Comparison of ENCODE assay signal across 21 cellular contexts in genomic region chr4:70359115-70359661, GRCh38. TPM values are rescaled to one million over a fixed set of nuclear protein-coding genes. Genes with fewer than 3 reads are reported as not detected.
DNase-seq lines count a peak whose midpoint lies in the region; ATAC-seq, FAIRE-seq and TF ChIP-seq lines count a peak whose summit lies in the region.
"Had no signal": no experiment of that assay in that cellular context is flagged by ENCODE, and none has a peak within 500 bp of the region (broad histone marks: within the 10 kb centered on the region; RNA-seq: fewer than 3 reads in every experiment).

No MANE protein-coding gene starts in this region.

- no peak overlapping the region for H3K14ac ChIP-seq in trophoblast cell (ENCODE audit: low read length)

- no peak for FAIRE-seq in GM12878 (lab: Jason Lieb, UNC)
- FAIRE-seq: H1, HTR-8/SVneo had no signal

- CTCF ChIA-PET in GM12878 (lab: Yijun Ruan, JAX), result no interaction called here

- SMC1A ChIA-PET in GM12878 (lab: Charles Lee; ENCODE audit: uncharacterized antibody, unreplicated experiment), result interaction anchor here (1.7 to 1.8 kb wide), 2 partner anchors 8 to 112 kb away, joined by 4 to 6 read pairs; no protein-coding TSS in a partner anchor

- H3K79me2 ChIP-seq in OCI-LY3 (ENCODE audit: low read length) (no peaks in the 10 kb centered on the region), GM12878 (ENCODE audit: control insufficient read depth, insufficient read depth, low read length) (no peaks in the 10 kb centered on the region), neural progenitor cell (ENCODE audit: low read depth) (no peaks in the 10 kb centered on the region), trophoblast cell (ENCODE audit: control insufficient read depth, insufficient read depth, low read length, poor library complexity) (no peaks in the 10 kb centered on the region)

- H3K4me3 Mint-ChIP-seq in neural progenitor cell, result no peak overlapping the region
- H3K4me3 Mint-ChIP-seq: CD14-positive monocyte; CD4-positive, alpha-beta memory T cell; H9 had no signal

- TF ChIP-seq EP300 in GM12878 (IDR thresholded peaks at IDR 0.05; ENCODE audit: borderline replicate concordance in 1 of 2, control insufficient read depth in 1 of 2, low read depth in 2 of 2, low read length in 2 of 2), result peak; percentile 16 to 22; a peak in 1 of 4 replicates

- no peak for TF ChIP-seq RAD21 in GM12878 (IDR thresholded peaks at IDR 0.05; ENCODE audit: insufficient read depth, low read depth, low read length)

- no peak overlapping the region for H3K4ac ChIP-seq in trophoblast cell (ENCODE audit: low read depth, low read length)

- H2AK5ac ChIP-seq in trophoblast cell (ENCODE audit: low read length), result no peak overlapping the region

- 4% methylated on average over 3 of the region's 3 CpGs for WGBS in GM12878 (ENCODE audit: insufficient coverage, insufficient replicate concordance, low lambda C conversion rate, missing lambda C conversion rate)
- no CpG with 5 or more reads among the region's 3 CpGs for WGBS in trophoblast cell (ENCODE audit: extremely low coverage, insufficient coverage, insufficient read length)

- H3K18ac ChIP-seq in trophoblast cell (ENCODE audit: low read length), result no peak overlapping the region

- H2BK12ac ChIP-seq in trophoblast cell (ENCODE audit: low read length), result no peak overlapping the region

- H3K36me3 ChIP-seq in OCI-LY3 (replicated peaks; ENCODE audit: low read depth, low read length) (no peaks in the 10 kb centered on the region), GM12878 (ENCODE audit: control insufficient read depth in 2 of 2, insufficient read depth in 2 of 2, low read length in 1 of 2) (no peaks in the 10 kb centered on the region), neural progenitor cell (no peaks in the 10 kb centered on the region), trophoblast cell (ENCODE audit: control insufficient read depth in 1 of 2, insufficient read depth in 2 of 2, low read length in 2 of 2) (no peaks in the 10 kb centered on the region)
- H3K36me3 ChIP-seq: BLaER1 had no signal

- H3K27ac ChIP-seq in OCI-LY3 (ENCODE audit: low read length), result peak overlapping the region; percentile 17
- no peak overlapping the region for H3K27ac ChIP-seq in GM12878 (ENCODE audit: control insufficient read depth, insufficient read depth)
- H3K27ac ChIP-seq in epithelial cell of prostate, result peak overlapping the region; percentile 45
- no peak overlapping the region for H3K27ac ChIP-seq in neural progenitor cell
- no peak overlapping the region for H3K27ac ChIP-seq in trophoblast cell (ENCODE audit: low read depth, low read length)
- H3K27ac ChIP-seq: BLaER1 had no signal

- H2BK5ac ChIP-seq in trophoblast cell (ENCODE audit: low read depth, low read length, poor library complexity), result no peak overlapping the region

- TF ChIP-seq CTCF in OCI-LY3 (IDR thresholded peaks at IDR 0.05; ENCODE audit: low read depth, low read length), result no peak
- no peak for TF ChIP-seq CTCF in GM12878 (IDR thresholded peaks at IDR 0.05 in 2 of 3, conservative IDR thresholded peaks at IDR 0.05 in 1 of 3; ENCODE audit: control insufficient read depth in 2 of 3, extremely low read depth in 1 of 3, insufficient read depth in 1 of 3, low read depth in 3 of 3, low read length in 3 of 3)
- no peak for TF ChIP-seq CTCF in neural progenitor cell (IDR thresholded peaks at IDR 0.05)

- intact Hi-C loops in GM12878 (cut with micrococcal nuclease; ENCODE audit: unreplicated experiment), result loop anchor here (1.0 kb wide), 1 partner anchor 33 kb away; no protein-coding TSS in a partner anchor

- no peak overlapping the region for H2AFZ ChIP-seq in OCI-LY3 (ENCODE audit: low read depth, low read length)
- H2AFZ ChIP-seq in GM12878 (ENCODE audit: control insufficient read depth, low read depth, low read length), result no peak overlapping the region
- H2AFZ ChIP-seq in neural progenitor cell (replicated peaks), result peak overlapping the region; percentile 23
- H2AFZ ChIP-seq in trophoblast cell (ENCODE audit: insufficient read depth, low read length, poor library complexity), result no peak overlapping the region

- H4K8ac ChIP-seq in trophoblast cell (ENCODE audit: low read depth, low read length), result no peak overlapping the region

- H4K20me1 ChIP-seq in OCI-LY3 (ENCODE audit: insufficient read depth, low read length) (no peaks in the 10 kb centered on the region), GM12878 (ENCODE audit: control insufficient read depth, insufficient read depth) (no peaks in the 10 kb centered on the region), neural progenitor cell (ENCODE audit: low read depth) (no peaks in the 10 kb centered on the region)
- H4K20me1 ChIP-seq: BLaER1 had no signal

- RAD21 ChIA-PET in GM12878 (lab: Charles Lee; ENCODE audit: unreplicated experiment), result no interaction called here

- in situ Hi-C loops in GM12878 (cut with MboI), result loop anchor here (5.0 kb wide), 1 partner anchor 52 kb away; no protein-coding TSS in a partner anchor

- no peak overlapping the region for H3K9ac ChIP-seq in OCI-LY3 (ENCODE audit: low read length)
- no peak overlapping the region for H3K9ac ChIP-seq in GM12878 (ENCODE audit: control insufficient read depth, insufficient read depth, low read length)
- H3K9ac ChIP-seq in neural progenitor cell, result no peak overlapping the region
- H3K9ac ChIP-seq in trophoblast cell (ENCODE audit: low read length), result no peak overlapping the region
- H3K9ac ChIP-seq: BLaER1 had no signal

- H3K4me1 ChIP-seq in OCI-LY3 (ENCODE audit: low read length) (peaks cover 30% of the 10 kb centered on the region), GM12878 (ENCODE audit: control insufficient read depth, insufficient read depth, low read length) (no peaks in the 10 kb centered on the region), neural progenitor cell (no peaks in the 10 kb centered on the region), trophoblast cell (ENCODE audit: control insufficient read depth in 1 of 2, insufficient read depth in 2 of 2, low read length in 2 of 2) (no peaks in the 10 kb centered on the region)

- POLR2A ChIA-PET in GM12878 (lab: Charles Lee), result interaction anchor here (0.6 kb wide), 1 partner anchor 18 kb away, joined by 3 read pairs; no protein-coding TSS in a partner anchor

- H3K4me2 ChIP-seq in OCI-LY3 (ENCODE audit: low read length) (peak overlapping the region; percentile 67), GM12878 (ENCODE audit: control insufficient read depth, insufficient read depth) (no peak overlapping the region), neural progenitor cell (no peak overlapping the region), trophoblast cell (ENCODE audit: low read length) (no peak overlapping the region)
- H3K4me2 ChIP-seq: BLaER1 had no signal

- BruUV-seq in GM12878 (replicated peaks; lab: Mats Ljungman, UMichigan), result no TSS peak

- TF ChIP-seq POLR2A in GM12878 (IDR thresholded peaks at IDR 0.05; ENCODE audit: low read depth, low read length), result no peak

- H3K36me3 Mint-ChIP-seq in neural progenitor cell, result no peaks in the 10 kb centered on the region
- H3K36me3 Mint-ChIP-seq: CD14-positive monocyte; CD4-positive, alpha-beta memory T cell had no signal

- H4K12ac ChIP-seq in trophoblast cell (ENCODE audit: low read depth, low read length), result no peak overlapping the region

- H3K27ac Mint-ChIP-seq in neural progenitor cell, result no peak overlapping the region
- H3K27ac Mint-ChIP-seq: CD14-positive monocyte; CD4-positive, alpha-beta memory T cell; H9 had no signal

- H3K9me3 Mint-ChIP-seq in neural progenitor cell, result no peaks in the 10 kb centered on the region
- H3K9me3 Mint-ChIP-seq: CD14-positive monocyte; CD4-positive, alpha-beta memory T cell; H9 had no signal

- H3K23ac ChIP-seq in trophoblast cell (ENCODE audit: low read length), result no peak overlapping the region

- H4K91ac ChIP-seq in trophoblast cell (ENCODE audit: low read depth, low read length), result no peak overlapping the region

- no peaks in the 10 kb centered on the region for H3F3A ChIP-seq in neural progenitor cell (ENCODE audit: low read depth)

- no peak overlapping the region for H2BK120ac ChIP-seq in trophoblast cell (ENCODE audit: insufficient read depth, low read length, poor library complexity)

- H3K9me3 ChIP-seq in OCI-LY3 (ENCODE audit: insufficient read depth, low read length), result no peaks in the 10 kb centered on the region
- no peaks in the 10 kb centered on the region for H3K9me3 ChIP-seq in GM12878 (replicated peaks; ENCODE audit: control insufficient read depth, insufficient read depth, low read length)
- no peaks in the 10 kb centered on the region for H3K9me3 ChIP-seq in neural progenitor cell (ENCODE audit: low read depth)
- H3K9me3 ChIP-seq in trophoblast cell (ENCODE audit: insufficient read depth, low read depth, low read length), result no peaks in the 10 kb centered on the region
- H3K9me3 ChIP-seq: BLaER1 had no signal

- DNase-seq in GM12878 (ENCODE audit: low read depth, low spot score) (no peak), epithelial cell of prostate (ENCODE audit: low read depth, low spot score) (no peak), neural progenitor cell (ENCODE audit: low spot score) (no peak), trophoblast cell (no peak), kidney glomerular epithelial cell (lab: John Stamatoyannopoulos, UW) (no peak), foreskin melanocyte (no peak), GF-D8 (lab: John Stamatoyannopoulos, UW) (no peak)
- DNase-seq: 8988T; CD4-positive, alpha-beta memory T cell; DMS153; DMS79; GDM1; H9 had no signal

- no peaks in the 10 kb centered on the region for H3K79me1 ChIP-seq in trophoblast cell (ENCODE audit: low read length)

- ATAC-seq in GM12878, result peak; percentile 78

- no peaks in the 10 kb centered on the region for H3K27me3 ChIP-seq in OCI-LY3 (ENCODE audit: low read depth, low read length)
- no peaks in the 10 kb centered on the region for H3K27me3 ChIP-seq in GM12878 (replicated peaks in 1 of 2; ENCODE audit: control insufficient read depth in 2 of 2, insufficient read depth in 2 of 2, low read length in 1 of 2)
- no peaks in the 10 kb centered on the region for H3K27me3 ChIP-seq in neural progenitor cell
- H3K27me3 ChIP-seq in trophoblast cell (ENCODE audit: insufficient read depth, low read length), result no peaks in the 10 kb centered on the region
- H3K27me3 ChIP-seq: BLaER1 had no signal

- H3K27me3 Mint-ChIP-seq in neural progenitor cell (ENCODE audit: insufficient read depth, low read depth), result no peaks in the 10 kb centered on the region
- H3K27me3 Mint-ChIP-seq: CD4-positive, alpha-beta memory T cell had no signal

- H3K4me3 ChIP-seq in OCI-LY3 (ENCODE audit: low read length) (peak overlapping the region; percentile 23), GM12878 (no peak overlapping the region), neural progenitor cell (no peak overlapping the region), trophoblast cell (ENCODE audit: low read depth, low read length) (no peak overlapping the region)
- H3K4me3 ChIP-seq: BLaER1 had no signal

- H3K4me1 Mint-ChIP-seq in neural progenitor cell, result no peaks in the 10 kb centered on the region
- H3K4me1 Mint-ChIP-seq: CD14-positive monocyte; CD4-positive, alpha-beta memory T cell had no signal

RNA-seq across cellular contexts. Expression of gene SMR3A, which starts 1.4 kb away (rescaled TPM):
- total RNA-seq in GM12878 (2013; cell fraction: nucleolus; rRNA removed), result not detected in 2 replicates
- total RNA-seq in GM12878 (2014; rRNA removed) (not detected in 2 replicates), GM12878 (2014; rRNA removed; fragmentation: Illumina TruSeq; extraction: Trizol) (not detected in 2 replicates), GM12878 (2021) (not detected in 2 replicates), neural progenitor cell (ENCODE audit: low replicate concordance) (not detected in 2 replicates)
- not detected for polyA plus RNA-seq in GM12878 (2011; ENCODE audit: low read depth)
- polyA plus RNA-seq in GM12878 (2011; rRNA removed) (not detected in 2 replicates), GM12878 (2014; fragmentation: Illumina TruSeq; extraction: Trizol) (not detected in 2 replicates), GM12878 (2014; fragmentation: Nextera tagmentation; extraction: Ambion mirVana) (not detected), GM12878 (2014; rRNA removed) (not detected in 2 replicates), GM12878 (2016; fragmentation: Nextera tagmentation; extraction: Ambion mirVana) (not detected)
- not detected in 2 replicates for polyA plus RNA-seq in GM12878 (2011; cell fraction: cytosol; rRNA removed)
- not detected in 2 replicates for polyA plus RNA-seq in GM12878 (2011; cell fraction: nucleus; rRNA removed)
- polyA plus RNA-seq in GM12878 (2012), result not detected in 2 replicates
- polyA minus RNA-seq in GM12878 (2011; rRNA and poly(A)+ RNA removed), result not detected in 2 replicates
- not detected in 2 replicates for polyA minus RNA-seq in GM12878 (2011; cell fraction: cytosol; rRNA and poly(A)+ RNA removed)
- not detected in 2 replicates for polyA minus RNA-seq in GM12878 (2011; cell fraction: nucleus; rRNA and poly(A)+ RNA removed)
- not detected in 2 replicates for polyA plus RNA-seq in trophoblast cell (2013)
- total RNA-seq: A673; CD4-positive, alpha-beta memory T cell; Daoy; H1; H9 had no signal
- polyA plus RNA-seq: AG04450; CD14-positive monocyte; CD4-positive, alpha-beta memory T cell; H1 had no signal

RNA-seq across cellular contexts. Expression of gene SMR3B, which starts 23.7 kb away (rescaled TPM):
- total RNA-seq in GM12878 (2013; cell fraction: nucleolus; rRNA removed), result not detected in 2 replicates
- total RNA-seq in GM12878 (2014; rRNA removed) (not detected in 2 replicates), GM12878 (2014; rRNA removed; fragmentation: Illumina TruSeq; extraction: Trizol) (not detected in 2 replicates), GM12878 (2021) (not detected in 2 replicates), neural progenitor cell (ENCODE audit: low replicate concordance) (not detected in 2 replicates)
- polyA plus RNA-seq in GM12878 (2011; ENCODE audit: low read depth), result not detected
- polyA plus RNA-seq in GM12878 (2011; rRNA removed) (not detected in 2 replicates), GM12878 (2014; fragmentation: Illumina TruSeq; extraction: Trizol) (not detected in 2 replicates), GM12878 (2014; fragmentation: Nextera tagmentation; extraction: Ambion mirVana) (not detected), GM12878 (2014; rRNA removed) (not detected in 2 replicates), GM12878 (2016; fragmentation: Nextera tagmentation; extraction: Ambion mirVana) (under 1 TPM in 1 of 2 experiments, not detected in 1; 0.32 TPM)
- not detected in 2 replicates for polyA plus RNA-seq in GM12878 (2011; cell fraction: cytosol; rRNA removed)
- polyA plus RNA-seq in GM12878 (2011; cell fraction: nucleus; rRNA removed), result not detected in 2 replicates
- polyA plus RNA-seq in GM12878 (2012), result not detected in 2 replicates
- polyA minus RNA-seq in GM12878 (2011; rRNA and poly(A)+ RNA removed), result not detected in 2 replicates
- not detected in 2 replicates for polyA minus RNA-seq in GM12878 (2011; cell fraction: cytosol; rRNA and poly(A)+ RNA removed)
- not detected in 2 replicates for polyA minus RNA-seq in GM12878 (2011; cell fraction: nucleus; rRNA and poly(A)+ RNA removed)
- not detected in 2 replicates for polyA plus RNA-seq in trophoblast cell (2013)
- total RNA-seq: CD4-positive, alpha-beta memory T cell; Daoy; H1; H9 had no signal
- polyA plus RNA-seq: AG04450; CD14-positive monocyte; CD4-positive, alpha-beta memory T cell; H1 had no signal

RNA-seq across cellular contexts. Expression of gene CABS1, which starts 24.4 kb away (rescaled TPM):
- not detected in 2 replicates for total RNA-seq in GM12878 (2013; cell fraction: nucleolus; rRNA removed)
- total RNA-seq in GM12878 (2014; rRNA removed), result not detected in 2 replicates
- not detected in 2 replicates for total RNA-seq in GM12878 (2014; rRNA removed; fragmentation: Illumina TruSeq; extraction: Trizol)
- not detected in 2 replicates for total RNA-seq in GM12878 (2021)
- polyA plus RNA-seq in GM12878 (2011; ENCODE audit: low read depth), result not detected
- polyA plus RNA-seq in GM12878 (2011; rRNA removed), result not detected in 2 replicates
- polyA plus RNA-seq in GM12878 (2011; cell fraction: cytosol; rRNA removed), result not detected in 2 replicates
- polyA plus RNA-seq in GM12878 (2011; cell fraction: nucleus; rRNA removed), result not detected in 2 replicates
- polyA plus RNA-seq in GM12878 (2012), result not detected in 2 replicates
- not detected in 2 replicates for polyA plus RNA-seq in GM12878 (2014; fragmentation: Illumina TruSeq; extraction: Trizol)
- polyA plus RNA-seq in GM12878 (2014; fragmentation: Nextera tagmentation; extraction: Ambion mirVana), result not detected
- polyA plus RNA-seq in GM12878 (2014; rRNA removed), result not detected in 2 replicates
- not detected for polyA plus RNA-seq in GM12878 (2016; fragmentation: Nextera tagmentation; extraction: Ambion mirVana)
- not detected in 2 replicates for polyA minus RNA-seq in GM12878 (2011; rRNA and poly(A)+ RNA removed)
- not detected in 2 replicates for polyA minus RNA-seq in GM12878 (2011; cell fraction: cytosol; rRNA and poly(A)+ RNA removed)
- polyA minus RNA-seq in GM12878 (2011; cell fraction: nucleus; rRNA and poly(A)+ RNA removed), result not detected in 2 replicates
- 0.09 and 0.26 TPM in 2 replicates for total RNA-seq in neural progenitor cell (ENCODE audit: low replicate concordance)
- polyA plus RNA-seq in trophoblast cell (2013), result not detected in 2 replicates
- total RNA-seq: A673; CD4-positive, alpha-beta memory T cell; Daoy; H1 had no signal
- polyA plus RNA-seq: AG04450; CD14-positive monocyte; CD4-positive, alpha-beta memory T cell had no signal

RNA-seq across cellular contexts. Expression of gene OPRPN, which starts 38.6 kb away (rescaled TPM):
- total RNA-seq in GM12878 (2013; cell fraction: nucleolus; rRNA removed), result not detected in 2 replicates
- total RNA-seq in GM12878 (2014; rRNA removed) (not detected in 2 replicates), GM12878 (2014; rRNA removed; fragmentation: Illumina TruSeq; extraction: Trizol) (not detected in 2 replicates), GM12878 (2021) (not detected in 2 replicates), neural progenitor cell (ENCODE audit: low replicate concordance) (not detected in 2 replicates)
- not detected for polyA plus RNA-seq in GM12878 (2011; ENCODE audit: low read depth)
- polyA plus RNA-seq in GM12878 (2011; rRNA removed) (0.33 TPM in 1 of 2 replicates, not detected in the other), GM12878 (2014; fragmentation: Illumina TruSeq; extraction: Trizol) (0.16 TPM in 1 of 2 replicates, not detected in the other), GM12878 (2014; fragmentation: Nextera tagmentation; extraction: Ambion mirVana) (not detected), GM12878 (2014; rRNA removed) (0.32 TPM in 1 of 2 replicates, not detected in the other), GM12878 (2016; fragmentation: Nextera tagmentation; extraction: Ambion mirVana) (not detected)
- polyA plus RNA-seq in GM12878 (2011; cell fraction: cytosol; rRNA removed), result 0.10 TPM in 1 of 2 replicates, not detected in the other
- polyA plus RNA-seq in GM12878 (2011; cell fraction: nucleus; rRNA removed), result not detected in 2 replicates
- not detected in 2 replicates for polyA plus RNA-seq in GM12878 (2012)
- polyA minus RNA-seq in GM12878 (2011; rRNA and poly(A)+ RNA removed), result not detected in 2 replicates
- polyA minus RNA-seq in GM12878 (2011; cell fraction: cytosol; rRNA and poly(A)+ RNA removed), result not detected in 2 replicates
- not detected in 2 replicates for polyA minus RNA-seq in GM12878 (2011; cell fraction: nucleus; rRNA and poly(A)+ RNA removed)
- polyA plus RNA-seq in trophoblast cell (2013), result not detected in 2 replicates
- total RNA-seq: A673; CD4-positive, alpha-beta memory T cell; Daoy; H1; H9 had no signal
- polyA plus RNA-seq: AG04450; CD14-positive monocyte; CD4-positive, alpha-beta memory T cell; H1 had no signal

Comparison
In these comparisons a context has a peak if more than half of its experiments do, and no peak if none do; other contexts are left out.
1. H3K27ac ChIP-seq: peak in OCI-LY3 (single experiment) and epithelial cell of prostate (single experiment); none in GM12878 (single experiment), neural progenitor cell (single experiment) and trophoblast cell (single experiment).